In the genomic region with DNA sequence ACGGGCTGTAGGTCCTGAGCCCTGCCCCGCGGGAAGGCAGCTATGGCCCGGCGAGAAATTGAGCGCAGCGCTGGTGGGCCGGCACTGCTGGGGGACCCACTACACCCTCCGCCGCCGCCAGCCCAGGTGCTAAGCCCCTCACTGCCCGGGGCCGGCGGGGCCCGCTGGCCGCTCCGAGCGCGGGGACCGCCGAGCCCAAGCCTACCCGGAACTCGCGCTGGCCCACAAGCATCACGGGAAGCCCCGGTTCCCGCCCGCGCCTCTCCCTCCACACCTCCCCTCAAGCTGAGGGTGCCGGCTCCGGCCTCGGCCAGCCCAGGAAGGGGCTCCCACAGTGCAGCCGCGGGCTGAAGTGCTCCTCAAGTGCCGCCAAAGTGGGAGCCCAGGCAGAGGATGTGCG, we compare ENCODE assay signal across 21 cellular contexts.
"Had no signal": no experiment of that assay in that cellular context is flagged by ENCODE, and none has a peak within 500 bp of the region (broad histone marks: within the 10 kb centered on the region; RNA-seq: fewer than 3 reads in every experiment).

No MANE protein-coding gene starts in this region.

- H2AFZ ChIP-seq: parathyroid adenoma had no signal

- H3K9me3 ChIP-seq: neutrophil, tibial nerve, vagina had no signal

- H3K27me3 Mint-ChIP-seq: activated naive CD4-positive, alpha-beta T cell treated with anti-CD3 and anti-CD28 coated beads, Interleukin-2, amount 50 U/mL, for 24 hours had no signal

- H3K27ac Mint-ChIP-seq: activated naive CD4-positive, alpha-beta T cell treated with anti-CD3 and anti-CD28 coated beads, Interleukin-2, amount 50 U/mL, for 24 hours; activated T-cell treated with anti-CD3 and anti-CD28 coated beads, Interleukin-2, amount 50 U/mL, for 72 hours had no signal

- DNase-seq: activated CD4-positive, alpha-beta T cell treated with anti-CD3 and anti-CD28 coated beads, Interleukin-2, amount 50 U/mL, for 4 hours; activated effector memory CD4-positive, alpha-beta T cell treated with anti-CD3 and anti-CD28 coated beads, Interleukin-2, amount 50 U/mL, for 16 hours; activated T-cell treated with anti-CD3 and anti-CD28 coated beads, Interleukin-2, amount 50 U/mL, for 72 hours; cerebellar nuclear complex; effector memory CD4-positive, alpha-beta T cell; foreskin fibroblast; hypothalamus; kidney; mammary epithelial cell; retina; stimulated activated naive CD8-positive, alpha-beta T cell treated with anti-CD3 and anti-CD28 coated beads, Interleukin-15, Interleukin-2, amounts not matched to agents 100 U/mL and 50 U/mL, for 24 hours; substantia nigra; SW 1271 had no signal

- H3K27ac ChIP-seq: neutrophil, parathyroid adenoma, tibial nerve, vagina had no signal

- H3K36me3 ChIP-seq: neutrophil, tibial nerve, vagina had no signal

- H3K4me3 ChIP-seq: tibial nerve, vagina had no signal

- H3K27me3 ChIP-seq: tibial nerve, vagina had no signal

- ATAC-seq: activated T-cell treated with anti-CD3 and anti-CD28 coated beads, Interleukin-2, amount 50 U/mL, for 72 hours; left lobe of liver; stimulated activated naive CD8-positive, alpha-beta T cell treated with anti-CD3 and anti-CD28 coated beads, Interleukin-15, Interleukin-2, amounts not matched to agents 100 U/mL and 50 U/mL, for 24 hours had no signal

- H3K9ac ChIP-seq: parathyroid adenoma had no signal

- H3K79me2 ChIP-seq: parathyroid adenoma had no signal

- H3K36me3 Mint-ChIP-seq: activated naive CD4-positive, alpha-beta T cell treated with anti-CD3 and anti-CD28 coated beads, Interleukin-2, amount 50 U/mL, for 24 hours had no signal

- H3K4me3 Mint-ChIP-seq: activated naive CD4-positive, alpha-beta T cell treated with anti-CD3 and anti-CD28 coated beads, Interleukin-2, amount 50 U/mL, for 24 hours; activated T-cell treated with anti-CD3 and anti-CD28 coated beads, Interleukin-2, amount 50 U/mL, for 72 hours had no signal

- H3K9me3 Mint-ChIP-seq: activated naive CD4-positive, alpha-beta T cell treated with anti-CD3 and anti-CD28 coated beads, Interleukin-2, amount 50 U/mL, for 24 hours; activated T-cell treated with anti-CD3 and anti-CD28 coated beads, Interleukin-2, amount 50 U/mL, for 72 hours had no signal

- FAIRE-seq: astrocyte, bronchial epithelial cell, kidney had no signal
